Comparison of ENCODE assay signal across 33 cellular contexts in the genomic region with DNA sequence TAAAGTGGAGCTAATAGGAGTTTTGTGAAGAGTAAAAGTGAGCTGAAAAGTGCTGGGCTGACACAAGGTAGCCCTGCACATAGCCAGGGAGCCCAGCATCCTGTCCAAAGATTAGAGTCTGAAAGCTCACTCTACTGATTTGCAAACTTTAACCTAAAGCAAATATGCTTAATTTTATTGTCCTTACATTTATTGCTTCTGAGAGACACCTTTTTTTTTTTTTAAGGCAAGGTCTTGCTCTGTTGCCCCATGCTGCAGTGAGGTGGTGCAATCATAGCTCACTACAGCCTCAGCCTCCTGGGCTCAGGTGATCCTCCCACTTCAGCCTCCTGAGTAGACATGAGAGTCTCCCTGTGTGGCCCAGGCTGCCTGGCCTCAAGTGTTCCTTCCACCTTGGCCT.
"Had no signal": no experiment of that assay in that cellular context is flagged by ENCODE, and none has a peak within 500 bp of the region (broad histone marks: within the 10 kb centered on the region; RNA-seq: fewer than 3 reads in every experiment).

No MANE protein-coding gene starts in this region.

- H3K36me3 ChIP-seq: neutrophil had no signal

- H3K27me3 Mint-ChIP-seq: activated CD8-positive, alpha-beta T cell treated with anti-CD3 and anti-CD28 coated beads for 36 hours; brain; naive B cell; progenitor cell of endocrine pancreas; stimulated activated naive CD8-positive, alpha-beta T cell treated with anti-CD3 and anti-CD28 coated beads, Interleukin-15, Interleukin-2, amounts not matched to agents 100 ng/mL and 50 ng/mL, for 24 hours had no signal

- H3K4me3 ChIP-seq: ascending aorta, cardiac muscle cell, coronary artery, dorsolateral prefrontal cortex, gastroesophageal sphincter, left lung, lung, skin epidermis, thoracic aorta, upper lobe of left lung had no signal

- H3K27me3 ChIP-seq: ascending aorta, cardiac muscle cell, dorsolateral prefrontal cortex, gastroesophageal sphincter, left lung, neutrophil, upper lobe of left lung had no signal

- H3K27ac ChIP-seq: ascending aorta, cardiac muscle cell, coronary artery, gastroesophageal sphincter, left lung, neutrophil, skin epidermis, thoracic aorta, upper lobe of left lung, WERI-Rb-1 had no signal

- ATAC-seq: activated CD8-positive, alpha-beta T cell treated with anti-CD3 and anti-CD28 coated beads for 36 hours; gastroesophageal sphincter; left lung; sciatic nerve; stimulated activated effector memory CD8-positive, alpha-beta T cell treated with anti-CD3 and anti-CD28 coated beads, Interleukin-12 subunit alpha, Interleukin-12 subunit beta, amount 100 ng/mL, for 72 hours had no signal

- DNase-seq: activated CD4-positive, alpha-beta T cell treated with anti-CD3 and anti-CD28 coated beads, Interleukin-2, amount 50 U/mL, for 1 hour; activated CD4-positive, CD25-positive, alpha-beta regulatory T cell treated with anti-CD3 and anti-CD28 coated beads, Interleukin-2, amount 50 U/mL, for 72 hours; activated CD8-positive, alpha-beta T cell treated with anti-CD3 and anti-CD28 coated beads for 36 hours; activated effector memory CD4-positive, alpha-beta T cell treated with Interleukin-2 at 50 U/mL for 16 hours; activated naive CD4-positive, alpha-beta T cell treated with Interleukin-2 at 50 U/mL for 16 hours; activated naive CD8-positive, alpha-beta T cell treated with anti-CD3 and anti-CD28 coated beads, Interleukin-2, amount 10 ng/mL, durations not matched to agents 7 days and 5 days; activated T-cell treated with anti-CD3 and anti-CD28 coated beads for 4 hours; cerebellar nuclear complex; dorsolateral prefrontal cortex; effector memory CD4-positive, alpha-beta T cell; kidney glomerular epithelial cell; left lung; naive B cell; nephron progenitor cell; stimulated activated CD4-positive, alpha-beta T cell treated with anti-CD3 and anti-CD28 coated beads, Interleukin-4, amount 100 ng/mL, for 24 hours; SW 1271; T1000; WERI-Rb-1 had no signal

- H3K9me3 ChIP-seq: ascending aorta, gastroesophageal sphincter, left lung, neutrophil, thoracic aorta, upper lobe of left lung had no signal

- H3K36me3 Mint-ChIP-seq: naive B cell had no signal

- H3K27ac Mint-ChIP-seq: activated CD8-positive, alpha-beta T cell treated with anti-CD3 and anti-CD28 coated beads for 36 hours; activated naive CD8-positive, alpha-beta T cell treated with anti-CD3 and anti-CD28 coated beads, Interleukin-2, amount 10 ng/mL, durations not matched to agents 7 days and 5 days; nephron progenitor cell; progenitor cell of endocrine pancreas; stimulated activated naive CD8-positive, alpha-beta T cell treated with anti-CD3 and anti-CD28 coated beads, Interleukin-15, Interleukin-2, amounts not matched to agents 100 ng/mL and 50 ng/mL, for 24 hours; T-helper 1 cell treated with Interleukin-12 subunit alpha and Interleukin-12 subunit beta and Interleukin-4 antibody, amounts not matched to agents 30 μg/mL and 1 μg/mL, for 36 hours had no signal

- H3K9me3 Mint-ChIP-seq: activated CD8-positive, alpha-beta T cell treated with anti-CD3 and anti-CD28 coated beads for 36 hours; activated naive CD8-positive, alpha-beta T cell treated with anti-CD3 and anti-CD28 coated beads, Interleukin-2, amount 10 ng/mL, durations not matched to agents 7 days and 5 days; brain; naive B cell; nephron progenitor cell; stimulated activated effector memory CD8-positive, alpha-beta T cell treated with anti-CD3 and anti-CD28 coated beads, Interleukin-12 subunit alpha, Interleukin-12 subunit beta, amount 100 ng/mL, for 72 hours; stimulated activated naive CD8-positive, alpha-beta T cell treated with anti-CD3 and anti-CD28 coated beads, Interleukin-15, Interleukin-2, amounts not matched to agents 100 ng/mL and 50 ng/mL, for 24 hours; T-helper 1 cell treated with Interleukin-12 subunit alpha and Interleukin-12 subunit beta and Interleukin-4 antibody, amounts not matched to agents 30 μg/mL and 1 μg/mL, for 36 hours had no signal

- H3K4me3 Mint-ChIP-seq: activated CD8-positive, alpha-beta T cell treated with anti-CD3 and anti-CD28 coated beads for 36 hours; activated naive CD8-positive, alpha-beta T cell treated with anti-CD3 and anti-CD28 coated beads, Interleukin-2, amount 10 ng/mL, durations not matched to agents 7 days and 5 days; brain; naive B cell; nephron progenitor cell; stimulated activated effector memory CD8-positive, alpha-beta T cell treated with anti-CD3 and anti-CD28 coated beads, Interleukin-12 subunit alpha, Interleukin-12 subunit beta, amount 100 ng/mL, for 72 hours; stimulated activated naive CD8-positive, alpha-beta T cell treated with anti-CD3 and anti-CD28 coated beads, Interleukin-15, Interleukin-2, amounts not matched to agents 100 ng/mL and 50 ng/mL, for 24 hours; T-helper 1 cell treated with Interleukin-12 subunit alpha and Interleukin-12 subunit beta and Interleukin-4 antibody, amounts not matched to agents 30 μg/mL and 1 μg/mL, for 36 hours had no signal

- H3K4me1 Mint-ChIP-seq: nephron progenitor cell had no signal
